In the genomic region with DNA sequence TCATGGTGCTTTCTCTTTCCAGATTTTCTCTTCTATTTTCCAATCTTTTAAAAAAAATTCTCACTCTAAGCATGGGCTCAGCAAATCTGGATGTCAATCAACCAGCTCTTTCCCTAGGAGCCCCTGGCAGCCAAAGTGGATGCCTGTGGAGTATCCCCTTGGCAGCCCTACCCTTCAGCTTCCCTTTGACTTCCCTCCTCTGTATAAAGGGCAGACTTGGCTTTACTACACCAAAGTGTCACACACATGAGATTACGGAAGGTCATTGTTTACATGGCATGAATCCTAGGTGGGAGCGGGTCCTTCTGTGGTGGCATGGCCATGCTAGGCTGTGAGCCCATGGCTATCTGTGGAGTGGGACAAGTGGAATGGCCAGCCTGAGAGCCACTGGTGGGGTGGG, we compare ENCODE assay signal across 18 cellular contexts.
DNase-seq lines count a peak whose midpoint lies in the region; ATAC-seq, FAIRE-seq and TF ChIP-seq lines count a peak whose summit lies in the region.
"Had no signal": no experiment of that assay in that cellular context is flagged by ENCODE, and none has a peak within 500 bp of the region (broad histone marks: within the 10 kb centered on the region; RNA-seq: fewer than 3 reads in every experiment).

No MANE protein-coding gene starts in this region.

- TF ChIP-seq POLR2A in ovary (IDR thresholded peaks at IDR 0.05): no peak

- H3K4me3 ChIP-seq in right cardiac atrium (ENCODE audit: low read length) (no peak overlapping the region), ovary (no peak overlapping the region)
- H3K4me3 ChIP-seq: BLaER1 treated with 17β-estradiol and CSF1 and Interleukin-3, amounts not matched to agents 10 nM and 100 nM; GM12878 had no signal

- intact Hi-C loops in activated CD4-positive, alpha-beta T cell treated with anti-CD3 and anti-CD28 coated beads, Interleukin-2, amount 10 ng/mL, durations not matched to agents 24 days and 14 days (cut with micrococcal nuclease): no loop called here
- intact Hi-C loops in left cardiac atrium (cut with DNase I) (no loop called here), right cardiac atrium (cut with DNase I) (loop anchor here in 2 of 4 donors (10.0 kb wide), 3 partner anchors 52 to 98 kb away; no protein-coding TSS in a partner anchor), ovary (cut with DNase I) (loop anchor here in 1 of 4 donors (5.0 kb wide), 1 partner anchor 179 kb away; no protein-coding TSS in a partner anchor)

- H2AFZ ChIP-seq in H9 (ENCODE audit: low read length): no peak overlapping the region

- no peaks in the 10 kb centered on the region for H3K27me3 Mint-ChIP-seq in activated CD4-positive, alpha-beta T cell treated with anti-CD3 and anti-CD28 coated beads, Interleukin-2, amount 10 ng/mL, durations not matched to agents 24 days and 14 days
- H3K27me3 Mint-ChIP-seq in H9 (ENCODE audit: low read depth): no peaks in the 10 kb centered on the region; the same call in 1 of the 2 replicates
- H3K27me3 Mint-ChIP-seq: B cell had no signal

- no peaks in the 10 kb centered on the region for H3K36me3 Mint-ChIP-seq in activated CD4-positive, alpha-beta T cell treated with anti-CD3 and anti-CD28 coated beads, Interleukin-2, amount 10 ng/mL, durations not matched to agents 24 days and 14 days (ENCODE audit: low read depth)
- H3K36me3 Mint-ChIP-seq in H9 (ENCODE audit: insufficient read depth in 1 of 3, low read depth in 3 of 3): no peaks in the 10 kb centered on the region
- H3K36me3 Mint-ChIP-seq: CD8-positive, alpha-beta T cell had no signal

- H3T11ph ChIP-seq in H9 (ENCODE audit: low read length): no peak overlapping the region

- H3K18ac ChIP-seq in H9 (ENCODE audit: insufficient read length, low read depth, low read length): no peak overlapping the region

- H3K27me3 ChIP-seq in right cardiac atrium (ENCODE audit: control insufficient read depth, insufficient read depth) (no peaks in the 10 kb centered on the region), H9 (ENCODE audit: insufficient read depth, low read length) (no peaks in the 10 kb centered on the region), ovary (no peaks in the 10 kb centered on the region)
- H3K27me3 ChIP-seq: BLaER1 treated with 17β-estradiol and CSF1 and Interleukin-3, amounts not matched to agents 10 nM and 100 nM had no signal

- no peak overlapping the region for H2BK15ac ChIP-seq in H9 (ENCODE audit: low read depth, low read length)

- no peak overlapping the region for H2AK5ac ChIP-seq in H9 (ENCODE audit: insufficient read length, low read length)

- H3K4me1 ChIP-seq in right cardiac atrium (ENCODE audit: control insufficient read depth, insufficient read depth, low read length) (no peaks in the 10 kb centered on the region), H9 (ENCODE audit: insufficient read depth, low read length) (no peaks in the 10 kb centered on the region), ovary (ENCODE audit: insufficient read depth) (no peaks in the 10 kb centered on the region)

- H4K20me1 ChIP-seq in H9 (ENCODE audit: control insufficient read depth, insufficient read depth, insufficient read length): no peaks in the 10 kb centered on the region
- H4K20me1 ChIP-seq: BLaER1 treated with 17β-estradiol and CSF1 and Interleukin-3, amounts not matched to agents 10 nM and 100 nM had no signal

- peak; percentile 23 for DNase-seq in activated CD4-positive, alpha-beta T cell treated with anti-CD3 and anti-CD28 coated beads, Interleukin-2, amount 10 ng/mL, durations not matched to agents 24 days and 14 days
- DNase-seq in activated CD4-positive, alpha-beta T cell treated with anti-CD3 and anti-CD28 coated beads, Interleukin-2, amount 50 U/mL, for 48 hours: no peak
- DNase-seq in left cardiac atrium (no peak), right cardiac atrium (no peak), urothelium cell line (ENCODE audit: low spot score) (no peak), A172 (ENCODE audit: low spot score) (no peak), H9 (no peak), ovary (no peak)
- DNase-seq: 8988T; Calu3; CD8-positive, alpha-beta T cell; DMS79 treated with DMSO at 0.1 percent for 48 hours; GOT3; H7 had no signal

- no peaks in the 10 kb centered on the region for H3K9me3 Mint-ChIP-seq in activated CD4-positive, alpha-beta T cell treated with anti-CD3 and anti-CD28 coated beads, Interleukin-2, amount 10 ng/mL, durations not matched to agents 24 days and 14 days
- no peaks in the 10 kb centered on the region for H3K9me3 Mint-ChIP-seq in H9
- H3K9me3 Mint-ChIP-seq: CD8-positive, alpha-beta T cell had no signal

- no peak overlapping the region for H3K56ac ChIP-seq in H9 (ENCODE audit: insufficient read length, low read depth, low read length)

- H3K36me3 ChIP-seq in ovary: no peaks in the 10 kb centered on the region
- H3K36me3 ChIP-seq: BLaER1 treated with 17β-estradiol and CSF1 and Interleukin-3, amounts not matched to agents 10 nM and 100 nM had no signal

- H2BK12ac ChIP-seq in H9 (ENCODE audit: insufficient read length, low read depth, low read length): no peak overlapping the region

- no peaks in the 10 kb centered on the region for H3K79me2 ChIP-seq in H9 (ENCODE audit: insufficient read depth, low read length)

- no peak overlapping the region for H2BK20ac ChIP-seq in H9 (ENCODE audit: low read depth, low read length, poor library complexity, severe bottlenecking)

- no peak overlapping the region for H3K4me2 ChIP-seq in H9 (ENCODE audit: insufficient read depth, insufficient read length, low read length)

- FAIRE-seq in urothelium cell line (lab: Jason Lieb, UNC): peak; percentile 42
- FAIRE-seq: GM12878, HTR-8/SVneo had no signal

- no peak overlapping the region for H3K27ac Mint-ChIP-seq in activated CD4-positive, alpha-beta T cell treated with anti-CD3 and anti-CD28 coated beads, Interleukin-2, amount 10 ng/mL, durations not matched to agents 24 days and 14 days
- H3K27ac Mint-ChIP-seq in H9: no peak overlapping the region
- H3K27ac Mint-ChIP-seq: B cell; CD8-positive, alpha-beta T cell had no signal

- TF ChIP-seq CTCF in H9 (conservative IDR thresholded peaks at IDR 0.05) (no peak), ovary (IDR thresholded peaks at IDR 0.05) (no peak)

- no peaks in the 10 kb centered on the region for H3K23me2 ChIP-seq in H9 (ENCODE audit: insufficient read length, low read depth, low read length, poor library complexity, severe bottlenecking)

- no peak overlapping the region for H3K23ac ChIP-seq in H9 (ENCODE audit: insufficient read length, low read depth, low read length)

- H4K8ac ChIP-seq in H9 (replicated peaks; ENCODE audit: insufficient read length, low read depth, low read length): no peak overlapping the region

- H3K4me3 Mint-ChIP-seq in activated CD4-positive, alpha-beta T cell treated with anti-CD3 and anti-CD28 coated beads, Interleukin-2, amount 10 ng/mL, durations not matched to agents 24 days and 14 days: no peak overlapping the region
- no peak overlapping the region for H3K4me3 Mint-ChIP-seq in H9
- H3K4me3 Mint-ChIP-seq: B cell; CD8-positive, alpha-beta T cell had no signal

- no peaks in the 10 kb centered on the region for H3K79me1 ChIP-seq in H9 (ENCODE audit: insufficient read depth, low read depth, low read length, poor library complexity, severe bottlenecking)

- no peak overlapping the region for H4K91ac ChIP-seq in H9 (ENCODE audit: insufficient read length, low read depth, low read length)

- H3K27ac ChIP-seq in right cardiac atrium (ENCODE audit: low read length) (peak overlapping the region; percentile 11), H9 (ENCODE audit: insufficient read length, low read depth, low read length) (no peak overlapping the region), ovary (no peak overlapping the region)
- H3K27ac ChIP-seq: BLaER1 treated with 17β-estradiol and CSF1 and Interleukin-3, amounts not matched to agents 10 nM and 100 nM had no signal

- ATAC-seq in left cardiac atrium (peak; percentile 29 to 36), right cardiac atrium (peak in 1 of 2 donors; percentile 8)
- ATAC-seq: CD8-positive, alpha-beta T cell; GM12878 had no signal

- no peak overlapping the region for H4K5ac ChIP-seq in H9 (ENCODE audit: insufficient read length, low read depth, low read length)

- WGBS in right cardiac atrium: 63% methylated on average over 2 of the region's 2 CpGs
- WGBS in H9 (ENCODE audit: extremely low coverage, insufficient read length, low lambda C conversion rate): no CpG with 5 or more reads among the region's 2 CpGs
- 94 to 97% (median 96%) methylated on average over 2 of the region's 2 CpGs for WGBS in ovary, 3 donors

- no peak overlapping the region for H2BK120ac ChIP-seq in H9 (ENCODE audit: low read depth, low read length, poor library complexity, severe bottlenecking)

- no peak overlapping the region for H2BK5ac ChIP-seq in H9 (ENCODE audit: insufficient read length, low read length)

- no peaks in the 10 kb centered on the region for H3K9me3 ChIP-seq in right cardiac atrium (ENCODE audit: control insufficient read depth, low read length)
- no peaks in the 10 kb centered on the region for H3K9me3 ChIP-seq in H9 (ENCODE audit: control insufficient read depth, low read depth, low read length)
- H3K9me3 ChIP-seq in ovary: no peaks in the 10 kb centered on the region
- H3K9me3 ChIP-seq: BLaER1 treated with 17β-estradiol and CSF1 and Interleukin-3, amounts not matched to agents 10 nM and 100 nM had no signal

- no peak for TF ChIP-seq EP300 in ovary (IDR thresholded peaks at IDR 0.05)

- no peak overlapping the region for H3K9ac ChIP-seq in H9 (ENCODE audit: extremely low read depth, insufficient read length, low read length)
- H3K9ac ChIP-seq: BLaER1 treated with 17β-estradiol and CSF1 and Interleukin-3, amounts not matched to agents 10 nM and 100 nM had no signal

- H3K14ac ChIP-seq in H9 (ENCODE audit: insufficient read depth, low read length): no peak overlapping the region; the same call in 1 of the 2 replicates

- no peaks in the 10 kb centered on the region for H3K4me1 Mint-ChIP-seq in activated CD4-positive, alpha-beta T cell treated with anti-CD3 and anti-CD28 coated beads, Interleukin-2, amount 10 ng/mL, durations not matched to agents 24 days and 14 days
- H3K4me1 Mint-ChIP-seq in H9: peaks cover 9 to 11% of the 10 kb centered on the region in 2 experiments
- H3K4me1 Mint-ChIP-seq: B cell had no signal

- H3K4ac ChIP-seq in H9 (ENCODE audit: low read depth, low read length): no peak overlapping the region
